17 cellular contexts compared by ENCODE assay signal in the genomic region with DNA sequence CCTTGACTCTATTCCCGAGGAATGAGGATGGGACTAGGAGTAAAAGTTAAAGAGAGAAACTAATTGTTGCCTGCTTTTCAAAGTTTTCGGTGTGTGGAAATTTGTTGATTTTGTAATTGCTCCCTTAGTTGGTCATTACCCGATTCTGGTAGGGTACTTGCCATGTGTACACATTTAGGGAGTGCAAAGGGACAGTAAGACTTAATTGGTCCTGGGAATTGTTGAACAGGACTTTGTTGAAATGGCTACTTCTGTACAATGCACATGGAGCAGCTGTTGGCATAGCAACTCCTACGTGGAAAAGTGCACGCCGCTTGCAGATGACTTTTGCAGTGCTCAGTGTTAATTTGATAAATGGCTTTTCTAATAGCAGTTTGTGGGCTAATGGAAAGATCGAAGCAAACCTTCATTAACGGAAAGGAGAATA. TPM values are rescaled to one million over a fixed set of nuclear protein-coding genes. Genes with fewer than 3 reads are reported as not detected.
A peak's percentile ranks its signal among the peaks of the same experiment; 100 is the strongest.
DNase-seq lines count a peak whose midpoint lies in the region; ATAC-seq, FAIRE-seq and TF ChIP-seq lines count a peak whose summit lies in the region.
"Had no signal": no experiment of that assay in that cellular context is flagged by ENCODE, and none has a peak within 500 bp of the region (broad histone marks: within the 10 kb centered on the region; RNA-seq: fewer than 3 reads in every experiment).

No MANE protein-coding gene starts in this region.

- no peak overlapping the region for H2BK120ac ChIP-seq in IMR-90 (ENCODE audit: low read depth, low read length)

- peak overlapping the region; percentile 28 for H2BK5ac ChIP-seq in IMR-90 (ENCODE audit: low read depth, low read length, poor library complexity, severe bottlenecking)

- H3K9ac ChIP-seq in IMR-90 (ENCODE audit: low read depth, low read length), result no peak overlapping the region; the same call in 1 of the 2 replicates
- H3K9ac ChIP-seq in astrocyte (ENCODE audit: low read length), result no peak overlapping the region

- WGBS in IMR-90 (ENCODE audit: extremely low coverage in 2 of 2, insufficient read length in 1 of 2), 2 experiments, result 80% methylated on average over 2 of the region's 8 CpGs; no CpG with 5 or more reads in 1 of the 2 experiments
- WGBS in stomach, 5 donors, result 60 to 71% (median 66%) methylated on average over 8 of the region's 8 CpGs

- H3K4me1 Mint-ChIP-seq in astrocyte (ENCODE audit: low read depth, unreplicated experiment), result peaks cover 14% of the 10 kb centered on the region
- peaks cover 2% of the 10 kb centered on the region for H3K4me1 Mint-ChIP-seq in activated T-cell treated with anti-CD3 and anti-CD28 coated beads, Interleukin-2, amount 50 U/mL, for 4 hours (ENCODE audit: low read depth)

- H4K20me1 ChIP-seq in IMR-90 (ENCODE audit: insufficient read depth, low read length) (peaks cover 97% of the 10 kb centered on the region), astrocyte (ENCODE audit: insufficient read depth, low read length) (no peaks in the 10 kb centered on the region)

- H3K4me3 ChIP-seq in IMR-90 (ENCODE audit: insufficient read depth, low read depth, low read length), result no peak overlapping the region
- H3K4me3 ChIP-seq in astrocyte (ENCODE audit: insufficient read depth, low read depth, low read length), result no peak overlapping the region
- no peak overlapping the region for H3K4me3 ChIP-seq in left lung
- no peak overlapping the region for H3K4me3 ChIP-seq in stomach
- H3K4me3 ChIP-seq: colonic mucosa had no signal

- peak overlapping the region; percentile 34; the same call in 1 of the 2 replicates for H3K18ac ChIP-seq in IMR-90 (ENCODE audit: low read depth, low read length)

- no peaks in the 10 kb centered on the region for H3K9me3 ChIP-seq in IMR-90 (ENCODE audit: control insufficient read depth, insufficient read depth, low read length)
- no peaks in the 10 kb centered on the region for H3K9me3 ChIP-seq in astrocyte (ENCODE audit: insufficient read depth, low read depth, low read length)
- H3K9me3 ChIP-seq in left lung, result no peaks in the 10 kb centered on the region
- no peaks in the 10 kb centered on the region for H3K9me3 ChIP-seq in stomach
- H3K9me3 ChIP-seq: colonic mucosa had no signal

- H4K8ac ChIP-seq in IMR-90 (ENCODE audit: low read depth in 2 of 2, low read length in 2 of 2), result peak overlapping the region in 1 of 2 experiments; percentile 30; a peak in 2 of 4 replicates

- no peak overlapping the region for H2AK9ac ChIP-seq in IMR-90 (replicated peaks; ENCODE audit: low read depth, low read length, poor library complexity)

- H3K27ac Mint-ChIP-seq in astrocyte (ENCODE audit: unreplicated experiment), result no peak overlapping the region
- H3K27ac Mint-ChIP-seq: activated CD4-positive, alpha-beta T cell treated with anti-CD3 and anti-CD28 coated beads, Interleukin-2, amount 10 ng/mL, durations not matched to agents 24 days and 14 days; CD4-positive, CD25-positive, alpha-beta regulatory T cell had no signal

- no peak overlapping the region; the same call in 1 of the 2 replicates for H3K4ac ChIP-seq in IMR-90 (ENCODE audit: low read depth, low read length)

- H2BK15ac ChIP-seq in IMR-90 (ENCODE audit: low read depth, low read length), result no peak overlapping the region

- H3K14ac ChIP-seq in IMR-90 (replicated peaks; ENCODE audit: low read depth, low read length), result peak overlapping the region; percentile 62; the same call in 1 of the 2 replicates

- H2AFZ ChIP-seq in IMR-90 (replicated peaks; ENCODE audit: low read length, poor library complexity), result no peak overlapping the region
- H2AFZ ChIP-seq in astrocyte (ENCODE audit: low read depth, low read length), result no peak overlapping the region

- no peak overlapping the region for H3K4me3 Mint-ChIP-seq in astrocyte (ENCODE audit: unreplicated experiment)
- no peak overlapping the region for H3K4me3 Mint-ChIP-seq in activated T-cell treated with anti-CD3 and anti-CD28 coated beads, Interleukin-2, amount 50 U/mL, for 4 hours
- H3K4me3 Mint-ChIP-seq: activated CD4-positive, alpha-beta T cell treated with anti-CD3 and anti-CD28 coated beads, Interleukin-2, amount 10 ng/mL, durations not matched to agents 24 days and 14 days; CD4-positive, CD25-positive, alpha-beta regulatory T cell had no signal

- no peak overlapping the region for H3K56ac ChIP-seq in IMR-90 (ENCODE audit: extremely low read depth, insufficient read depth, low read length)

- peaks cover 34 to 82% of the 10 kb centered on the region in 2 experiments for H3K79me1 ChIP-seq in IMR-90 (ENCODE audit: low read depth in 1 of 2, low read length in 2 of 2)

- H4K5ac ChIP-seq in IMR-90 (ENCODE audit: low read depth, low read length), result peak overlapping the region; percentile 34; the same call in 1 of the 2 replicates

- 0 out of 2 replicates have a peak, but pooled peaks cover 1% of the 10 kb centered on the region for H3K36me3 ChIP-seq in IMR-90 (ENCODE audit: control insufficient read depth, insufficient read depth, low read length)
- H3K36me3 ChIP-seq in astrocyte (ENCODE audit: insufficient read depth, low read length), result no peaks in the 10 kb centered on the region
- H3K36me3 ChIP-seq in left lung, result no peaks in the 10 kb centered on the region
- H3K36me3 ChIP-seq in stomach, result peaks cover 0 to 6% (median 0%) of the 10 kb centered on the region in 4 donors
- H3K36me3 ChIP-seq: colonic mucosa had no signal

- no peak overlapping the region for H2AK5ac ChIP-seq in IMR-90 (ENCODE audit: low read depth, low read length)

- H3K36me3 Mint-ChIP-seq in astrocyte (ENCODE audit: low read depth, unreplicated experiment), result no peaks in the 10 kb centered on the region
- no peaks in the 10 kb centered on the region for H3K36me3 Mint-ChIP-seq in activated T-cell treated with anti-CD3 and anti-CD28 coated beads, Interleukin-2, amount 50 U/mL, for 4 hours (ENCODE audit: insufficient read depth)
- H3K36me3 Mint-ChIP-seq: CD4-positive, CD25-positive, alpha-beta regulatory T cell had no signal

- intact Hi-C loops in IMR-90 (cut with micrococcal nuclease) (no loop called here), left lung (cut with DNase I) (no loop called here), stomach (cut with DNase I; ENCODE audit: low total_unique reads) (no loop called here)

- in situ Hi-C loops in IMR-90 (cut with MboI; ENCODE audit: low sequenced_read_pairs), result loop anchor here (25.0 kb wide), 1 partner anchor 683 kb away; no protein-coding TSS in a partner anchor

- TF ChIP-seq EP300 in stomach (IDR thresholded peaks at IDR 0.05), result no peak

- H3K23ac ChIP-seq in IMR-90 (ENCODE audit: low read depth, low read length), result peak overlapping the region; percentile 46; the same call in 1 of the 2 replicates

- POLR2A ChIA-PET in IMR-90 (lab: Charles Lee; ENCODE audit: unreplicated experiment), result no interaction called here

- no peak for TF ChIP-seq CTCF in IMR-90 (conservative IDR thresholded peaks at IDR 0.05; ENCODE audit: low read depth, low read length)
- TF ChIP-seq CTCF in astrocyte (IDR thresholded peaks at IDR 0.05; ENCODE audit: insufficient read depth, low read depth, low read length), result no peak
- no peak for TF ChIP-seq CTCF in left lung (IDR thresholded peaks at IDR 0.05)
- TF ChIP-seq CTCF in stomach (IDR thresholded peaks at IDR 0.05), result no peak

- no peaks in the 10 kb centered on the region for H3K27me3 ChIP-seq in IMR-90 (ENCODE audit: control insufficient read depth, insufficient read depth, low read length)
- H3K27me3 ChIP-seq in astrocyte (ENCODE audit: insufficient read depth, low read length), result no peaks in the 10 kb centered on the region
- no peaks in the 10 kb centered on the region for H3K27me3 ChIP-seq in left lung
- no peaks in the 10 kb centered on the region for H3K27me3 ChIP-seq in stomach
- H3K27me3 ChIP-seq: colonic mucosa had no signal

- TF ChIP-seq RAD21 in IMR-90 (IDR thresholded peaks at IDR 0.05; ENCODE audit: low read length), result no peak

- dilution Hi-C loops in IMR-90 (cut with HindIII; ENCODE audit: low sequenced_read_pairs, unreplicated experiment), result no loop called here

- H3K27ac ChIP-seq in IMR-90 (ENCODE audit: insufficient read depth, low read length) (peak overlapping the region; percentile 1; the same call in 1 of the 2 replicates), astrocyte (ENCODE audit: low read depth, low read length) (no peak overlapping the region), left lung (peak overlapping the region; percentile 65 to 70), stomach (peak overlapping the region in 4 of 5 donors; percentile 16 to 60 (median 36))
- H3K27ac ChIP-seq: colonic mucosa had no signal

- peaks cover 3% of the 10 kb centered on the region for H3K27me3 Mint-ChIP-seq in astrocyte (ENCODE audit: low read depth, unreplicated experiment)
- H3K27me3 Mint-ChIP-seq in activated T-cell treated with anti-CD3 and anti-CD28 coated beads, Interleukin-2, amount 50 U/mL, for 4 hours (ENCODE audit: low read depth), result no peaks in the 10 kb centered on the region

- no peak overlapping the region for H2BK20ac ChIP-seq in IMR-90 (ENCODE audit: low read depth, low read length)

- peaks cover 19% of the 10 kb centered on the region for H3K4me1 ChIP-seq in IMR-90 (ENCODE audit: control insufficient read depth, insufficient read depth, low read length)
- peaks cover 9% of the 10 kb centered on the region for H3K4me1 ChIP-seq in astrocyte (ENCODE audit: insufficient read depth, low read length)
- peaks cover 28 to 96% of the 10 kb centered on the region in 2 donors for H3K4me1 ChIP-seq in left lung
- peaks cover 11 to 78% (median 38%) of the 10 kb centered on the region in 4 donors for H3K4me1 ChIP-seq in stomach

- H3K9me3 Mint-ChIP-seq in astrocyte (ENCODE audit: unreplicated experiment), result peaks cover 4% of the 10 kb centered on the region
- H3K9me3 Mint-ChIP-seq in activated T-cell treated with anti-CD3 and anti-CD28 coated beads, Interleukin-2, amount 50 U/mL, for 4 hours, result no peaks in the 10 kb centered on the region
- H3K9me3 Mint-ChIP-seq: activated CD4-positive, alpha-beta T cell treated with anti-CD3 and anti-CD28 coated beads, Interleukin-2, amount 10 ng/mL, durations not matched to agents 24 days and 14 days; CD4-positive, CD25-positive, alpha-beta regulatory T cell had no signal

- FAIRE-seq in astrocyte (lab: Jason Lieb, UNC), result no peak

- peak overlapping the region; percentile 63 for H3K4me2 ChIP-seq in IMR-90 (ENCODE audit: low read depth, low read length)
- no peak overlapping the region for H3K4me2 ChIP-seq in astrocyte (ENCODE audit: low read length)

- DNase-seq in IMR-90 (no peak), astrocyte (ENCODE audit: low read depth) (peak; percentile 47), left lung (no peak), stomach (no peak), AML-193 (lab: John Stamatoyannopoulos, UW) (no peak), DMS153 (lab: John Stamatoyannopoulos, UW) (no peak), activated gamma-delta T cell treated with Interleukin-2 at 50 U/mL for 16 hours (no peak)
- DNase-seq in activated T-cell treated with anti-CD3 and anti-CD28 coated beads, Interleukin-2, amount 50 U/mL, for 4 hours, result no peak
- DNase-seq: activated CD4-positive, alpha-beta T cell treated with anti-CD3 and anti-CD28 coated beads, Interleukin-2, amount 10 ng/mL, durations not matched to agents 24 days and 14 days; activated T-cell treated with anti-CD3 and anti-CD28 coated beads, Interleukin-2, amount 50 U/mL, for 1 hour; CD4-positive, CD25-positive, alpha-beta regulatory T cell; colonic mucosa; NCI-H2029 treated with DMSO at 0.1 percent for 48 hours; NK-92 treated with Interleukin-12 subunit alpha and Interleukin-12 subunit beta, amount 100 ng/mL, for 24 hours; SIG-M5; T-helper 9 cell had no signal

- CTCF ChIA-PET in IMR-90 (lab: Yijun Ruan, JAX), result no interaction called here

- H3K9me1 ChIP-seq in IMR-90 (ENCODE audit: insufficient read depth, low read length), result peaks cover 11% of the 10 kb centered on the region

- H4K91ac ChIP-seq in IMR-90 (ENCODE audit: insufficient read depth, low read depth, low read length), result no peak overlapping the region

- TF ChIP-seq POLR2A in IMR-90 (IDR thresholded peaks at IDR 0.05; ENCODE audit: low read depth, low read length) (no peak), stomach (IDR thresholded peaks at IDR 0.05) (no peak)

- ATAC-seq in IMR-90 (ENCODE audit: low read depth) (no peak), left lung (peak; percentile 26)
- ATAC-seq in activated T-cell treated with anti-CD3 and anti-CD28 coated beads, Interleukin-2, amount 50 U/mL, for 4 hours, result no peak
- ATAC-seq: esophagus mucosa had no signal

- no peaks in the 10 kb centered on the region for H3K79me2 ChIP-seq in astrocyte (ENCODE audit: insufficient read depth, low read length)

- no TSS peak for BruUV-seq in IMR-90 (replicated peaks; lab: Mats Ljungman, UMichigan)

RNA-seq across cellular contexts. Expression of gene EPAS1, which starts 22.9 kb away (rescaled TPM):
- total RNA-seq in IMR-90 (2012; rRNA removed) (21.9 and 40.7 TPM in 2 replicates), astrocyte (42.8 and 42.9 TPM in 2 replicates), left lung (100 to 1,000 TPM; 590 to 962 TPM), stomach (100 to 1,000 TPM in 4 of 5 donors, 10 to 100 TPM in 1; 69.0 to 217 (median 156) TPM)
- polyA plus RNA-seq in IMR-90 (2012; rRNA removed) (103 and 120 TPM in 2 replicates), stomach (10 to 100 TPM; 35.1 to 82.6 (median 47.1) TPM)
- 117 and 156 TPM in 2 replicates for polyA plus RNA-seq in IMR-90 (2012; cell fraction: cytosol; rRNA removed)
- 108 and 158 TPM in 2 replicates for polyA plus RNA-seq in IMR-90 (2012; cell fraction: nucleus; rRNA removed; ENCODE audit: low replicate concordance)
- total RNA-seq in activated T-cell treated with anti-CD3 and anti-CD28 coated beads, Interleukin-2, amount 50 U/mL, for 4 hours, result 10 to 100 TPM in 1 of 3 donors, 1 to 10 TPM in 2; 7.0 to 15.5 (median 7.0) TPM
